19 cellular contexts compared by ENCODE assay signal in genomic region chr13:36766295-36766694, GRCh38. TPM values are rescaled to one million over a fixed set of nuclear protein-coding genes. Genes with fewer than 3 reads are reported as not detected.
A peak's percentile ranks its signal among the peaks of the same experiment; 100 is the strongest.
DNase-seq lines count a peak whose midpoint lies in the region; ATAC-seq and TF ChIP-seq lines count a peak whose summit lies in the region.
"Had no signal": no experiment of that assay in that cellular context is flagged by ENCODE, and none has a peak within 500 bp of the region (broad histone marks: within the 10 kb centered on the region; RNA-seq: fewer than 3 reads in every experiment).

No MANE protein-coding gene starts in this region.

- H3K9me3 ChIP-seq in lung (ENCODE audit: control insufficient read depth in 2 of 2, insufficient read depth in 1 of 2, low read length in 1 of 2), result peaks cover 2 to 4% of the 10 kb centered on the region in 2 donors
- peaks cover 14% of the 10 kb centered on the region for H3K9me3 ChIP-seq in left ventricle myocardium inferior (replicated peaks)
- H3K9me3 ChIP-seq: ascending aorta had no signal

- H3K36me3 ChIP-seq in lung (ENCODE audit: control insufficient read depth in 2 of 2, insufficient read depth in 2 of 2, low read length in 2 of 2) (no peaks in the 10 kb centered on the region), left ventricle myocardium inferior (no peaks in the 10 kb centered on the region)
- H3K36me3 ChIP-seq: ascending aorta, heart left ventricle had no signal

- no peaks in the 10 kb centered on the region for H3K4me1 Mint-ChIP-seq in central memory CD8-positive, alpha-beta T cell
- H3K4me1 Mint-ChIP-seq: activated CD4-positive, alpha-beta memory T cell treated with anti-CD3 and anti-CD28 coated beads, Interleukin-2, amount 10 ng/mL, durations not matched to agents 7 days and 5 days had no signal

- H3K27me3 Mint-ChIP-seq in central memory CD8-positive, alpha-beta T cell, result peaks cover 55% of the 10 kb centered on the region

- H3K4me1 ChIP-seq in lung (ENCODE audit: control insufficient read depth in 2 of 2, insufficient read depth in 2 of 2, low read length in 2 of 2) (no peaks in the 10 kb centered on the region), left ventricle myocardium inferior (no peaks in the 10 kb centered on the region)
- H3K4me1 ChIP-seq: ascending aorta, heart left ventricle had no signal

- TF ChIP-seq CTCF in lung (IDR thresholded peaks at IDR 0.05; ENCODE audit: control extremely low read depth, extremely low read depth) (no peak), left ventricle myocardium inferior (IDR thresholded peaks at IDR 0.05; ENCODE audit: borderline replicate concordance) (no peak)

- H3K27ac ChIP-seq in lung (ENCODE audit: low read depth in 1 of 2, low read length in 1 of 2) (no peak overlapping the region), left ventricle myocardium inferior (replicated peaks) (no peak overlapping the region)
- H3K27ac ChIP-seq: ascending aorta, heart left ventricle had no signal

- intact Hi-C loops in left ventricle myocardium inferior (cut with micrococcal nuclease), result no loop called here

- ATAC-seq in central memory CD8-positive, alpha-beta T cell (replicated peaks; ENCODE audit: extremely low read depth, poor library complexity, severe bottlenecking), result no peak
- peak; percentile 76 for ATAC-seq in lung (ENCODE audit: insufficient read depth, low FRiP score)
- ATAC-seq in HG02970 (IDR thresholded peaks at IDR 0.05; ENCODE audit: low FRiP score, unreplicated experiment), result no peak
- ATAC-seq: heart left ventricle; natural killer cell treated with Interleukin-12 subunit alpha and Interleukin-12 subunit beta and Interleukin-15 and Interleukin-18, amount 100 ng/mL, for 72 hours had no signal

- no peaks in the 10 kb centered on the region for H3K36me3 Mint-ChIP-seq in central memory CD8-positive, alpha-beta T cell (ENCODE audit: insufficient read depth)

- H3K4me3 Mint-ChIP-seq in central memory CD8-positive, alpha-beta T cell, result no peak overlapping the region
- H3K4me3 Mint-ChIP-seq: activated CD4-positive, alpha-beta memory T cell treated with anti-CD3 and anti-CD28 coated beads, Interleukin-2, amount 10 ng/mL, durations not matched to agents 7 days and 5 days; natural killer cell treated with Interleukin-12 subunit alpha and Interleukin-12 subunit beta and Interleukin-15 and Interleukin-18, amount 100 ng/mL, for 72 hours had no signal

- peaks cover 16% of the 10 kb centered on the region for H3K9me3 Mint-ChIP-seq in central memory CD8-positive, alpha-beta T cell
- H3K9me3 Mint-ChIP-seq: activated CD4-positive, alpha-beta memory T cell treated with anti-CD3 and anti-CD28 coated beads, Interleukin-2, amount 10 ng/mL, durations not matched to agents 7 days and 5 days had no signal

- H3K27ac Mint-ChIP-seq in central memory CD8-positive, alpha-beta T cell (ENCODE audit: low read depth), result peak overlapping the region; percentile 25
- H3K27ac Mint-ChIP-seq: activated CD4-positive, alpha-beta memory T cell treated with anti-CD3 and anti-CD28 coated beads, Interleukin-2, amount 10 ng/mL, durations not matched to agents 7 days and 5 days; natural killer cell treated with Interleukin-12 subunit alpha and Interleukin-12 subunit beta and Interleukin-15 and Interleukin-18, amount 100 ng/mL, for 72 hours had no signal

- no peak overlapping the region for H3K4me3 ChIP-seq in lung
- H3K4me3 ChIP-seq in left ventricle myocardium inferior, result no peak overlapping the region
- H3K4me3 ChIP-seq: ascending aorta, heart left ventricle had no signal

- peak; percentile 73 for DNase-seq in EH (ENCODE audit: low read depth)
- peak; percentile 94 for DNase-seq in M059J (ENCODE audit: low read depth)
- DNase-seq in central memory CD8-positive, alpha-beta T cell (ENCODE audit: low spot score in 2 of 2), result no peak
- DNase-seq in lung (ENCODE audit: low spot score), result peak; percentile 69
- DNase-seq in C1 segment of cervical spinal cord (lab: John Stamatoyannopoulos, UW), result no peak
- no peak for DNase-seq in DMS153 (lab: John Stamatoyannopoulos, UW)
- no peak for DNase-seq in left ventricle myocardium inferior
- DNase-seq: activated CD4-positive, alpha-beta memory T cell treated with anti-CD3 and anti-CD28 coated beads, Interleukin-2, amount 10 ng/mL, durations not matched to agents 7 days and 5 days; activated effector memory CD4-positive, alpha-beta T cell treated with Interleukin-2 at 50 U/mL for 16 hours; DND-41; heart left ventricle; NCI-H187; NCI-H82; SIG-M5; stimulated activated CD4-positive, alpha-beta T cell treated with anti-CD3 and anti-CD28 coated beads, Interleukin-4, amount 100 ng/mL, for 24 hours; T-helper 9 cell had no signal

- H3K27me3 ChIP-seq in lung (ENCODE audit: control insufficient read depth, insufficient read depth) (no peaks in the 10 kb centered on the region), left ventricle myocardium inferior (ENCODE audit: low read depth) (peaks cover 5% of the 10 kb centered on the region)
- H3K27me3 ChIP-seq: ascending aorta had no signal

RNA-seq across cellular contexts. Expression of gene RFXAP, which starts 52.7 kb away (rescaled TPM):
- 0.57 and 1.2 TPM in 2 replicates for total RNA-seq in M059J (2014; rRNA removed; shearing (Covaris generic))
- total RNA-seq in lung (1 to 10 TPM; 5.4 to 9.5 TPM), left ventricle myocardium inferior (4.2 TPM)
- 1 to 10 TPM; 3.0 to 4.4 TPM for polyA plus RNA-seq in lung

Comparison
In these comparisons a context has a peak if more than half of its experiments do, and no peak if none do; other contexts are left out.
1. DNase-seq: peak in EH (single experiment), M059J (single experiment) and lung (single experiment); none in central memory CD8-positive, alpha-beta T cell (0 of 2), C1 segment of cervical spinal cord (0 of 14), DMS153 (single experiment) and left ventricle myocardium inferior (single experiment).